In genomic region chr6:164243012-164243610, GRCh38 we compare ENCODE assay signal across 24 cellular contexts.
"Had no signal": no experiment of that assay in that cellular context is flagged by ENCODE, and none has a peak within 500 bp of the region (broad histone marks: within the 10 kb centered on the region; RNA-seq: fewer than 3 reads in every experiment).

No MANE protein-coding gene starts in this region.

- H3K36me3 ChIP-seq: MG63, SJSA1 had no signal

- H3K4me3 ChIP-seq: MG63, SJSA1, SK-N-MC had no signal

- ATAC-seq: HepG2, Panc1, PC-3 had no signal

- H3K27me3 ChIP-seq: MG63, SJSA1 had no signal

- H3K4me1 ChIP-seq: SJSA1 had no signal

- H3K9me3 ChIP-seq: MG63 had no signal

- DNase-seq: IMR-90; Karpas-422; KG1; MG63; NCI-H1092; NCI-H1105 treated with DMSO at 0.1 percent for 48 hours; NCI-H1417 treated with DMSO at 0.1 percent for 48 hours; NCI-H146; NCI-H1694 treated with DMSO at 0.1 percent for 48 hours; NCI-H1930; NCI-H2081; NCI-H2107; NCI-H2227 treated with DMSO at 0.1 percent for 48 hours; NCI-H524; NCI-H69; NCI-H774; NK-92 treated with Interleukin-12 subunit alpha and Interleukin-12 subunit beta, amount 100 ng/mL, for 24 hours; SIG-M5 had no signal

- H3K27ac ChIP-seq: RWPE1, SJSA1, SK-N-MC had no signal
